Comparison of ENCODE assay signal across 14 cellular contexts in genomic region chr16:80971814-80972213, GRCh38. TPM values are rescaled to one million over a fixed set of nuclear protein-coding genes. Genes with fewer than 3 reads are reported as not detected.
DNase-seq lines count a peak whose midpoint lies in the region; ATAC-seq, FAIRE-seq and TF ChIP-seq lines count a peak whose summit lies in the region.
"Had no signal": no experiment of that assay in that cellular context is flagged by ENCODE, and none has a peak within 500 bp of the region (broad histone marks: within the 10 kb centered on the region; RNA-seq: fewer than 3 reads in every experiment).

No MANE protein-coding gene starts in this region.

- ATAC-seq in activated CD8-positive, alpha-beta T cell treated with anti-CD3 and anti-CD28 coated beads, Interleukin-2, amount 10 ng/mL, durations not matched to agents 7 days and 5 days: peak; percentile 19
- no peak for ATAC-seq in activated CD8-positive, alpha-beta T cell treated with anti-CD3 and anti-CD28 coated beads for 36 hours
- ATAC-seq in HG03558 (IDR thresholded peaks at IDR 0.05; ENCODE audit: extremely low read depth, unreplicated experiment): peak; percentile 54
- ATAC-seq: left ventricle myocardium superior had no signal

- no peak overlapping the region for H3K9ac ChIP-seq in H9 (ENCODE audit: extremely low read depth, insufficient read length, low read length)

- H3K36me3 Mint-ChIP-seq in activated CD8-positive, alpha-beta T cell treated with anti-CD3 and anti-CD28 coated beads, Interleukin-2, amount 10 ng/mL, durations not matched to agents 7 days and 5 days (ENCODE audit: low read depth): peaks cover 28% of the 10 kb centered on the region
- peaks cover 22% of the 10 kb centered on the region for H3K36me3 Mint-ChIP-seq in activated CD8-positive, alpha-beta T cell treated with anti-CD3 and anti-CD28 coated beads for 36 hours (ENCODE audit: low read depth)
- peaks cover 0 to 6% (median 2%) of the 10 kb centered on the region in 3 experiments; a peak in 3 of 7 replicates for H3K36me3 Mint-ChIP-seq in H9 (ENCODE audit: insufficient read depth in 1 of 3, low read depth in 3 of 3)

- no peaks in the 10 kb centered on the region for H4K20me1 ChIP-seq in H9 (ENCODE audit: control insufficient read depth, insufficient read depth, insufficient read length)

- no peak overlapping the region for H3K4ac ChIP-seq in H9 (ENCODE audit: low read depth, low read length)

- peaks cover 12% of the 10 kb centered on the region for H3K36me3 ChIP-seq in suprapubic skin

- no peak overlapping the region for H3K14ac ChIP-seq in H9 (ENCODE audit: insufficient read depth, low read length)

- H2BK20ac ChIP-seq in H9 (ENCODE audit: low read depth, low read length, poor library complexity, severe bottlenecking): no peak overlapping the region

- TF ChIP-seq EP300 in suprapubic skin (IDR thresholded peaks at IDR 0.05): no peak

- H3T11ph ChIP-seq in H9 (ENCODE audit: low read length): no peak overlapping the region

- no peaks in the 10 kb centered on the region for H3K4me1 Mint-ChIP-seq in activated CD8-positive, alpha-beta T cell treated with anti-CD3 and anti-CD28 coated beads, Interleukin-2, amount 10 ng/mL, durations not matched to agents 7 days and 5 days (ENCODE audit: low read depth)
- peaks cover 4% of the 10 kb centered on the region for H3K4me1 Mint-ChIP-seq in activated CD8-positive, alpha-beta T cell treated with anti-CD3 and anti-CD28 coated beads for 36 hours (ENCODE audit: low read depth)
- peaks cover 3% of the 10 kb centered on the region in 2 experiments for H3K4me1 Mint-ChIP-seq in H9

- no peaks in the 10 kb centered on the region for H3K9me3 Mint-ChIP-seq in activated CD8-positive, alpha-beta T cell treated with anti-CD3 and anti-CD28 coated beads, Interleukin-2, amount 10 ng/mL, durations not matched to agents 7 days and 5 days (ENCODE audit: insufficient read depth)
- no peaks in the 10 kb centered on the region for H3K9me3 Mint-ChIP-seq in activated CD8-positive, alpha-beta T cell treated with anti-CD3 and anti-CD28 coated beads for 36 hours
- H3K9me3 Mint-ChIP-seq in H9: no peaks in the 10 kb centered on the region

- H3K27ac ChIP-seq in H9 (ENCODE audit: insufficient read length, low read depth, low read length): no peak overlapping the region
- H3K27ac ChIP-seq in suprapubic skin: no peak overlapping the region

- H4K8ac ChIP-seq in H9 (replicated peaks; ENCODE audit: insufficient read length, low read depth, low read length): no peak overlapping the region

- H3K79me1 ChIP-seq in H9 (ENCODE audit: insufficient read depth, low read depth, low read length, poor library complexity, severe bottlenecking): no peaks in the 10 kb centered on the region

- H2BK5ac ChIP-seq in H9 (ENCODE audit: insufficient read length, low read length): no peak overlapping the region

- TF ChIP-seq CTCF in activated CD8-positive, alpha-beta T cell treated with anti-CD3 and anti-CD28 coated beads for 36 hours (IDR thresholded peaks at IDR 0.05): no peak
- TF ChIP-seq CTCF in H9 (conservative IDR thresholded peaks at IDR 0.05) (no peak), suprapubic skin (IDR thresholded peaks at IDR 0.05) (no peak)

- no peak overlapping the region for H4K5ac ChIP-seq in H9 (ENCODE audit: insufficient read length, low read depth, low read length)

- CTCF ChIA-PET in activated CD8-positive, alpha-beta T cell treated with anti-CD3 and anti-CD28 coated beads, Interleukin-2, amount 10 ng/mL, durations not matched to agents 7 days and 5 days (lab: Charles Lee): interaction anchor here (1.0 kb wide), 1 partner anchor 33 kb away, joined by 3 read pairs; no protein-coding TSS in a partner anchor
- CTCF ChIA-PET in activated CD8-positive, alpha-beta T cell treated with anti-CD3 and anti-CD28 coated beads for 36 hours (lab: Charles Lee): no interaction called here

- no peaks in the 10 kb centered on the region for H3K9me3 ChIP-seq in H9 (ENCODE audit: control insufficient read depth, low read depth, low read length)
- no peaks in the 10 kb centered on the region for H3K9me3 ChIP-seq in suprapubic skin

- H2BK12ac ChIP-seq in H9 (ENCODE audit: insufficient read length, low read depth, low read length): no peak overlapping the region

- H3K27me3 ChIP-seq in H9 (ENCODE audit: insufficient read depth, low read length) (no peaks in the 10 kb centered on the region), suprapubic skin (no peaks in the 10 kb centered on the region)

- no peak overlapping the region for H2AFZ ChIP-seq in H9 (ENCODE audit: low read length)

- no peak for FAIRE-seq in urothelium cell line (lab: Jason Lieb, UNC)
- FAIRE-seq: G401.6 had no signal

- no peak overlapping the region for H3K4me2 ChIP-seq in H9 (ENCODE audit: insufficient read depth, insufficient read length, low read length)

- no peaks in the 10 kb centered on the region for H3K23me2 ChIP-seq in H9 (ENCODE audit: insufficient read length, low read depth, low read length, poor library complexity, severe bottlenecking)

- H4K91ac ChIP-seq in H9 (ENCODE audit: insufficient read length, low read depth, low read length): no peak overlapping the region

- no CpG with 5 or more reads among the region's 2 CpGs for WGBS in H9 (ENCODE audit: extremely low coverage, insufficient read length, low lambda C conversion rate)
- 77% methylated on average over 2 of the region's 2 CpGs for WGBS in suprapubic skin

- H2AK5ac ChIP-seq in H9 (ENCODE audit: insufficient read length, low read length): no peak overlapping the region

- no peaks in the 10 kb centered on the region for H3K79me2 ChIP-seq in H9 (ENCODE audit: insufficient read depth, low read length)

- intact Hi-C loops in activated CD8-positive, alpha-beta T cell treated with anti-CD3 and anti-CD28 coated beads for 36 hours (cut with micrococcal nuclease): no loop called here

- no peaks in the 10 kb centered on the region for H3K27me3 Mint-ChIP-seq in activated CD8-positive, alpha-beta T cell treated with anti-CD3 and anti-CD28 coated beads, Interleukin-2, amount 10 ng/mL, durations not matched to agents 7 days and 5 days (ENCODE audit: low read depth)
- H3K27me3 Mint-ChIP-seq in activated CD8-positive, alpha-beta T cell treated with anti-CD3 and anti-CD28 coated beads for 36 hours: no peaks in the 10 kb centered on the region
- H3K27me3 Mint-ChIP-seq in H9 (ENCODE audit: low read depth): no peaks in the 10 kb centered on the region

- no peak for TF ChIP-seq POLR2A in suprapubic skin (IDR thresholded peaks at IDR 0.05)

- no peak overlapping the region for H3K4me3 Mint-ChIP-seq in activated CD8-positive, alpha-beta T cell treated with anti-CD3 and anti-CD28 coated beads, Interleukin-2, amount 10 ng/mL, durations not matched to agents 7 days and 5 days
- H3K4me3 Mint-ChIP-seq in activated CD8-positive, alpha-beta T cell treated with anti-CD3 and anti-CD28 coated beads for 36 hours: no peak overlapping the region
- H3K4me3 Mint-ChIP-seq in H9: no peak overlapping the region

- H2BK15ac ChIP-seq in H9 (ENCODE audit: low read depth, low read length): no peak overlapping the region

- no peak overlapping the region for H3K18ac ChIP-seq in H9 (ENCODE audit: insufficient read length, low read depth, low read length)

- no peak overlapping the region for H2BK120ac ChIP-seq in H9 (ENCODE audit: low read depth, low read length, poor library complexity, severe bottlenecking)

- H3K56ac ChIP-seq in H9 (ENCODE audit: insufficient read length, low read depth, low read length): no peak overlapping the region

- no peak for DNase-seq in activated CD8-positive, alpha-beta T cell treated with anti-CD3 and anti-CD28 coated beads, Interleukin-2, amount 10 ng/mL, durations not matched to agents 7 days and 5 days
- no peak for DNase-seq in activated CD8-positive, alpha-beta T cell treated with anti-CD3 and anti-CD28 coated beads for 36 hours
- DNase-seq in H9: no peak
- DNase-seq in myocyte (ENCODE audit: low read depth): peak; percentile 88
- DNase-seq in suprapubic skin (ENCODE audit: low spot score in 2 of 2): no peak
- no peak for DNase-seq in urothelium cell line (ENCODE audit: low spot score)
- DNase-seq in H4 (ENCODE audit: low spot score): no peak
- DNase-seq: activated T-cell treated with anti-CD3 and anti-CD28 coated beads for 4 hours; GOT3; left ventricle myocardium superior; NK-92 treated with Interleukin-12 subunit alpha and Interleukin-12 subunit beta, amount 100 ng/mL, for 24 hours; T-helper 2 cell had no signal

- H3K23ac ChIP-seq in H9 (ENCODE audit: insufficient read length, low read depth, low read length): no peak overlapping the region

- H3K4me3 ChIP-seq in suprapubic skin: no peak overlapping the region

- H3K4me1 ChIP-seq in H9 (ENCODE audit: insufficient read depth, low read length) (no peaks in the 10 kb centered on the region), suprapubic skin (no peaks in the 10 kb centered on the region)

- POLR2A ChIA-PET in activated CD8-positive, alpha-beta T cell treated with anti-CD3 and anti-CD28 coated beads, Interleukin-2, amount 10 ng/mL, durations not matched to agents 7 days and 5 days (lab: Charles Lee): no interaction called here
- POLR2A ChIA-PET in activated CD8-positive, alpha-beta T cell treated with anti-CD3 and anti-CD28 coated beads for 36 hours (lab: Charles Lee): interaction anchor here (0.6 kb wide), 1 partner anchor 170 kb away, joined by 4 read pairs; no protein-coding TSS in a partner anchor

- H3K27ac Mint-ChIP-seq in activated CD8-positive, alpha-beta T cell treated with anti-CD3 and anti-CD28 coated beads, Interleukin-2, amount 10 ng/mL, durations not matched to agents 7 days and 5 days: no peak overlapping the region
- no peak overlapping the region for H3K27ac Mint-ChIP-seq in activated CD8-positive, alpha-beta T cell treated with anti-CD3 and anti-CD28 coated beads for 36 hours
- peak overlapping the region in 2 of 3 experiments; percentile 48 to 70; a peak in 2 of 7 replicates for H3K27ac Mint-ChIP-seq in H9

RNA-seq across cellular contexts. Expression of gene CMC2, which starts 34.9 kb away (rescaled TPM):
- total RNA-seq in activated CD8-positive, alpha-beta T cell treated with anti-CD3 and anti-CD28 coated beads, Interleukin-2, amount 10 ng/mL, durations not matched to agents 7 days and 5 days: 100 to 1,000 TPM in 1 of 2 experiments, 10 to 100 TPM in 1; 95.9 to 108 TPM
- total RNA-seq in activated CD8-positive, alpha-beta T cell treated with anti-CD3 and anti-CD28 coated beads for 36 hours: 100 to 1,000 TPM; 105 to 106 TPM
- total RNA-seq in H9 (2021) (64.2 and 65.7 TPM in 2 replicates), myocyte (79.0 and 95.9 TPM in 2 replicates), suprapubic skin (10 to 100 TPM in 3 of 4 donors, 1 to 10 TPM in 1; 8.9 to 37.8 (median 34.1) TPM)
- polyA plus RNA-seq in myocyte (2012): 107 TPM
- total RNA-seq in H4 (2014; rRNA removed; shearing (Covaris generic)): 135 and 176 TPM in 2 replicates

RNA-seq across cellular contexts. Expression of gene CENPN, which starts 35.2 kb away (rescaled TPM):
- 10 to 100 TPM; 65.2 to 67.2 TPM for total RNA-seq in activated CD8-positive, alpha-beta T cell treated with anti-CD3 and anti-CD28 coated beads, Interleukin-2, amount 10 ng/mL, durations not matched to agents 7 days and 5 days
- 10 to 100 TPM; 51.7 to 54.8 TPM for total RNA-seq in activated CD8-positive, alpha-beta T cell treated with anti-CD3 and anti-CD28 coated beads for 36 hours
- 78.6 and 83.2 TPM in 2 replicates for total RNA-seq in H9 (2021)
- 10.6 and 10.8 TPM in 2 replicates for total RNA-seq in myocyte
- polyA plus RNA-seq in myocyte (2012): 6.8 TPM
- 1 to 10 TPM; 2.5 to 7.6 (median 5.5) TPM for total RNA-seq in suprapubic skin
- 147 and 234 TPM in 2 replicates for total RNA-seq in H4 (2014; rRNA removed; shearing (Covaris generic))

Comparison
In these comparisons a context has a peak if more than half of its experiments do, and no peak if none do; other contexts are left out.
1. H3K27ac Mint-ChIP-seq: peak in H9 (2 of 3); none in activated CD8-positive, alpha-beta T cell treated with anti-CD3 and anti-CD28 coated beads, Interleukin-2, amount 10 ng/mL, durations not matched to agents 7 days and 5 days (single experiment) and activated CD8-positive, alpha-beta T cell treated with anti-CD3 and anti-CD28 coated beads for 36 hours (single experiment).